21 cellular contexts compared by ENCODE assay signal in the genomic region with DNA sequence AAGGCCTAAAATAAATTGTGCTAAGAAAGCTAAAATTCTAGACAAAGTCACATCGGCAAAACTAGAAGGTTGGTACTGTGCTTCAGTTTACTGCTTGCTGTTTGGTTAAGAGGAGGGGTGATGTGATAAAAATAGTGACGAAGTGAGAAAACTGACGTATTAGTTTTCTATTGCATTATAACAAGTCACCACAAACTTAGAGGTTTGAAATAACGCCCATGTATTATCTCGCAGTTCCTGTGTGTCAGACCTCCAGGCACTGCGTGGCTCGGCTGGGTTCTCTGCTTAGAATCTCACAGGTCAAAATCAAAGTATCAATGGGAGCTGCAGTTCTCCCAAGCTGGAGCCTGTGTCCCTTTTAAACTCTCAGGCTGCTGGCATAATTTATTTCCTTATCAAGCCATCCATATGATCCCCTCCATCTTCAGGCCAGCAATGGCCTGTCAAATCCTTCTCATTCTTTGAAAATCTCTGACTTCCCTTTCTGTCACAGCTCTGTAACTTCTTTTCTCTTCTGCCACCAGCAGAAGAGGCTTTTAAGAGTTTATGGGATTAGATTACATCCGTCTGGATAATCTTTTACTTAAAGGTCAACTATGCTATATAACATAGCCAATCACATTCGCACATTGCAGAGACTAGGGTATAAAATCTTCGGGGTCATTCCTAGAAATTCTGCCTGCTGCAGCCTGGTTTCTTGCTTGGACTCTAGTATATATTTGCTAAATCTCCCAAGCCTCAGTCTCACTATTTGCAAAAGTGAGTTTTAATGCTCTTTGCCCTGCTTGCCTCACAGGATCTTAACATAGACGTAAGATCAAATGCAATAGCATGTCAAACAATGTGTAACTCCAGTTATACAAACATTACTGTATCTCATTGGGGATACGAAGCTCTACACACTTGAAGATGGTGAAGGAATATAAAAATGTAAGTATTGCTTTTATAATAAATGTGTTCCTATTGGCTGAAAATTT.
"Had no signal": no experiment of that assay in that cellular context is flagged by ENCODE, and none has a peak within 500 bp of the region (broad histone marks: within the 10 kb centered on the region; RNA-seq: fewer than 3 reads in every experiment).

No MANE protein-coding gene starts in this region.

- H3K9ac ChIP-seq: neural progenitor cell had no signal

- H3K9me3 ChIP-seq: gastroesophageal sphincter, heart right ventricle, left ventricle myocardium inferior, ovary, sigmoid colon, stomach, testis had no signal

- H3K9me3 Mint-ChIP-seq: activated naive CD8-positive, alpha-beta T cell treated with anti-CD3 and anti-CD28 coated beads for 36 hours; brain; dendritic cell treated with granulocyte-macrophage colony-stimulating factor and Interleukin-4, amounts not matched to agents 40 ng/mL and 50 ng/mL, for 4 days; memory B cell; neural progenitor cell had no signal

- ATAC-seq: activated CD8-positive, alpha-beta T cell treated with anti-CD3 and anti-CD28 coated beads, Interleukin-2, amount 10 ng/mL, durations not matched to agents 7 days and 5 days; gastroesophageal sphincter; heart right ventricle had no signal

- H3K36me3 Mint-ChIP-seq: activated naive CD8-positive, alpha-beta T cell treated with anti-CD3 and anti-CD28 coated beads for 36 hours; brain; memory B cell; neural progenitor cell had no signal

- DNase-seq: activated CD4-positive, alpha-beta T cell treated with anti-CD3 and anti-CD28 coated beads, Interleukin-2, amount 10 ng/mL, durations not matched to agents 24 days and 14 days; activated CD4-positive, CD25-positive, alpha-beta regulatory T cell; activated CD8-positive, alpha-beta memory T cell treated with anti-CD3 and anti-CD28 coated beads, Interleukin-2, amount 50 U/mL, for 48 hours; activated CD8-positive, alpha-beta T cell treated with anti-CD3 and anti-CD28 coated beads, Interleukin-2, amount 10 ng/mL, durations not matched to agents 7 days and 5 days; activated gamma-delta T cell treated with Interleukin-2 at 50 U/mL for 16 hours; activated naive CD8-positive, alpha-beta T cell treated with anti-CD3 and anti-CD28 coated beads for 36 hours; amygdala; heart right ventricle; left ventricle myocardium inferior; ovary; sigmoid colon; stimulated activated CD4-positive, alpha-beta T cell treated with anti-CD3 and anti-CD28 coated beads, Interleukin-12 subunit alpha, Interleukin-12 subunit beta, amount 100 ng/mL, for 4 hours; stimulated activated CD4-positive, alpha-beta T cell treated with anti-CD3 and anti-CD28 coated beads, Interleukin-2, amount 100 ng/mL, for 24 hours; stomach; T-helper 2 cell; testis had no signal

- H3K36me3 ChIP-seq: gastroesophageal sphincter, heart right ventricle, left ventricle myocardium inferior, neural progenitor cell, ovary, sigmoid colon, stomach had no signal

- H3K27me3 ChIP-seq: gastroesophageal sphincter, heart right ventricle, neural progenitor cell, ovary, sigmoid colon, stomach, testis had no signal

- H2AFZ ChIP-seq: neural progenitor cell had no signal

- H3K4me1 ChIP-seq: sigmoid colon, testis had no signal

- H3K27ac ChIP-seq: gastroesophageal sphincter, heart right ventricle, left ventricle myocardium inferior, neural progenitor cell, ovary, sigmoid colon, testis had no signal

- H3K27ac Mint-ChIP-seq: activated CD4-positive, alpha-beta T cell treated with anti-CD3 and anti-CD28 coated beads, Interleukin-2, amount 10 ng/mL, durations not matched to agents 24 days and 14 days; activated CD8-positive, alpha-beta T cell treated with anti-CD3 and anti-CD28 coated beads, Interleukin-2, amount 10 ng/mL, durations not matched to agents 7 days and 5 days; activated naive CD8-positive, alpha-beta T cell treated with anti-CD3 and anti-CD28 coated beads for 36 hours; dendritic cell treated with granulocyte-macrophage colony-stimulating factor and Interleukin-4, amounts not matched to agents 40 ng/mL and 50 ng/mL, for 4 days; memory B cell; neural progenitor cell had no signal

- H3K4me1 Mint-ChIP-seq: memory B cell had no signal

- H3K4me2 ChIP-seq: neural progenitor cell had no signal

- H3K4me3 ChIP-seq: gastroesophageal sphincter, heart right ventricle, left ventricle myocardium inferior, neural progenitor cell, ovary, sigmoid colon, stomach, testis had no signal

- H3K27me3 Mint-ChIP-seq: brain, memory B cell had no signal

- H3K4me3 Mint-ChIP-seq: activated CD4-positive, alpha-beta T cell treated with anti-CD3 and anti-CD28 coated beads, Interleukin-2, amount 10 ng/mL, durations not matched to agents 24 days and 14 days; activated CD8-positive, alpha-beta T cell treated with anti-CD3 and anti-CD28 coated beads, Interleukin-2, amount 10 ng/mL, durations not matched to agents 7 days and 5 days; activated naive CD8-positive, alpha-beta T cell treated with anti-CD3 and anti-CD28 coated beads for 36 hours; brain; dendritic cell treated with granulocyte-macrophage colony-stimulating factor and Interleukin-4, amounts not matched to agents 40 ng/mL and 50 ng/mL, for 4 days; memory B cell; neural progenitor cell had no signal
